In the genomic region with DNA sequence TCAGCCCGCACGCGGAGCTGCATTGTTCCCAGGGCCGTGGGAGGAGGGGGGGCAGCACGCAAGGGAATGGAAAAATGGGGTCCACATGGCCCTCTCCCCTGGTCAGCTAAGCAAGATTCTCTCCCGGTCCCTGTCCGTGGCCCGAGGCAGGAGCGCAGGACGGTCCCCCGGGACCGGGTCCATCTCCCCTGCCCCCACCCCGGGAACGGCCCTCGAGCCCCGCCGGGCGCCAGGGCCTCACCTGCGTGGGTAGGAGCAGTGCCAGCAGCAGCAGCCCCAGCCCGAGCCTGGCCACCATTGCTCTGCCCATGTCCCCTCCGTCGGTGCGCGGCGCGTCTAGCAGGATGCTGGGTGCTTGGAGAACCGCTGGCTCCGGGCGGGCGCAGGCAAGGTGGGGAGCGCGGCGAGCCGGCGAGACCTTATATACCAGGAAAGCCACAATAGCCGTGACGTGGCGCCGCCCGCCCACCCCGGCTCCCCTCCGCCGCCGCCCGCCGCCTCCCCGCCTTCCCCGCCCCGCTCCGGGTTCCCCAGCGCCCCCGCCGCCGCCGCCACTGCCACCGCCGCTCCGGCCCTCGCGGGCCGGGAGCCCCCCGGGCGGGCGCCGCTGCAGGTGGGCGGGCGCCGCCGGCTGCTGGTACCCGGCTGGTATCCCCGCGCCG, we compare ENCODE assay signal across 8 cellular contexts. TPM values are rescaled to one million over a fixed set of nuclear protein-coding genes. Genes with fewer than 3 reads are reported as not detected.
DNase-seq lines count a peak whose midpoint lies in the region; ATAC-seq and TF ChIP-seq lines count a peak whose summit lies in the region.

A gene with protein sequence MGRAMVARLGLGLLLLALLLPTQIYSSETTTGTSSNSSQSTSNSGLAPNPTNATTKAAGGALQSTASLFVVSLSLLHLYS (minus strand): TSS at position 393 of the 662 bp plus-strand sequence. CDS start 83 bp downstream, at position 310.

- peak within 1 kb of the TSS; percentile 48; the same call in 1 of the 2 replicates for H2AFZ ChIP-seq in MM.1S (ENCODE audit: low read length)

- no peaks in the 10 kb centered on the region for H3F3A ChIP-seq in MM.1S (ENCODE audit: insufficient read depth, low read length)

- peaks cover 38% of the 10 kb centered on the region for H3K27me3 Mint-ChIP-seq in neural crest cell (ENCODE audit: low read depth)

- H3K9me3 Mint-ChIP-seq in neural crest cell, result no peaks in the 10 kb centered on the region

- H3K4me3 ChIP-seq in MM.1S (ENCODE audit: low read length) (peak within 1 kb of the TSS; percentile 59; the same call in 1 of the 2 replicates), esophagus muscularis mucosa (peak within 1 kb of the TSS; percentile 52 to 60 (median 56))

- WGBS in esophagus muscularis mucosa, result 0% methylated on average over 9 of the region's 73 CpGs

- peaks cover 30% of the 10 kb centered on the region for H3K4me1 Mint-ChIP-seq in neural crest cell

- no peak for TF ChIP-seq POLR2A in esophagus muscularis mucosa (IDR thresholded peaks at IDR 0.05; ENCODE audit: low read depth)

- no peak within 1 kb of the TSS for H3K27ac ChIP-seq in MM.1S (ENCODE audit: low read length)
- peak within 1 kb of the TSS; percentile 93 for H3K27ac ChIP-seq in VCaP
- H3K27ac ChIP-seq in esophagus muscularis mucosa (replicated peaks in 1 of 4), result no peak within 1 kb of the TSS

- no peaks in the 10 kb centered on the region for H3K9me2 ChIP-seq in MM.1S (replicated peaks; ENCODE audit: insufficient read depth, low read length)

- H3K9me3 ChIP-seq in MM.1S (replicated peaks; ENCODE audit: insufficient read depth, low read length) (no peaks in the 10 kb centered on the region), esophagus muscularis mucosa (no peaks in the 10 kb centered on the region)

- TF ChIP-seq CTCF in MM.1S (IDR thresholded peaks at IDR 0.05; ENCODE audit: low read length) (no peak), VCaP (conservative IDR thresholded peaks at IDR 0.05) (no peak), esophagus muscularis mucosa (IDR thresholded peaks at IDR 0.05) (no peak), neural crest cell (conservative IDR thresholded peaks at IDR 0.05) (no peak)

- H3K27me3 ChIP-seq in MM.1S (replicated peaks; ENCODE audit: insufficient read depth, low read length) (peaks cover 39% of the 10 kb centered on the region), esophagus muscularis mucosa (peaks cover 0 to 78% (median 32%) of the 10 kb centered on the region in 4 donors)

- peaks cover 18% of the 10 kb centered on the region for H3K36me3 Mint-ChIP-seq in neural crest cell (ENCODE audit: low read depth)

- intact Hi-C loops in esophagus muscularis mucosa (cut with DNase I), result loop anchor here (10.0 kb wide), 1 partner anchor 530 kb away; no protein-coding TSS in a partner anchor

- DNase-seq in COR-L47 (lab: John Stamatoyannopoulos, UW), result peak; percentile 55
- DNase-seq in MM.1S, result no peak
- DNase-seq in esophagus muscularis mucosa (ENCODE audit: extremely low spot score), result no peak
- peak; percentile 81 for DNase-seq in neural crest cell (ENCODE audit: low read depth, low spot score)
- no peak for DNase-seq in DMS114 treated with DMSO at 0.1 percent for 48 hours (lab: John Stamatoyannopoulos, UW; ENCODE audit: unreplicated experiment)

- H3K36me3 ChIP-seq in MM.1S (replicated peaks; ENCODE audit: insufficient read depth, low read length), result no peaks in the 10 kb centered on the region
- H3K36me3 ChIP-seq in esophagus muscularis mucosa, result no peaks in the 10 kb centered on the region

- H3K4me2 ChIP-seq in MM.1S (ENCODE audit: low read depth, low read length), result peak within 1 kb of the TSS; percentile 84

- H3K4me1 ChIP-seq in MM.1S (ENCODE audit: low read length) (no peaks in the 10 kb centered on the region), esophagus muscularis mucosa (peaks cover 17 to 29% (median 28%) of the 10 kb centered on the region in 4 donors)

- no peak for TF ChIP-seq EP300 in esophagus muscularis mucosa (IDR thresholded peaks at IDR 0.05)

- no peaks in the 10 kb centered on the region for H3K79me2 ChIP-seq in MM.1S (ENCODE audit: low read length)

- H3K27ac Mint-ChIP-seq in neural crest cell (ENCODE audit: unreplicated experiment), result peak within 1 kb of the TSS; percentile 98

- H3K9ac ChIP-seq in MM.1S (ENCODE audit: low read length), result no peak within 1 kb of the TSS

- peak within 1 kb of the TSS; percentile 98 for H3K4me3 Mint-ChIP-seq in neural crest cell

- no peaks in the 10 kb centered on the region for H4K20me1 ChIP-seq in MM.1S (ENCODE audit: insufficient read depth, low read length)

- ATAC-seq in GM21390 (IDR thresholded peaks at IDR 0.05; ENCODE audit: unreplicated experiment) (peak; percentile 33), HG02798 (IDR thresholded peaks at IDR 0.05; ENCODE audit: poor library complexity, unreplicated experiment) (no peak)

RNA-seq across cellular contexts. Expression of the gene that starts here (rescaled TPM):
- total RNA-seq in esophagus muscularis mucosa, result 10 to 100 TPM in 1 of 4 donors, 1 to 10 TPM in 3; 1.1 to 10.4 (median 2.2) TPM
- total RNA-seq in neural crest cell, result 333 and 352 TPM in 2 replicates

Comparison
In these comparisons a context has a peak if more than half of its experiments do, and no peak if none do; other contexts are left out.
1. RNA of the gene that starts here (total RNA-seq): 333 to 352 TPM in neural crest cell; 1.1 to 10.4 TPM in esophagus muscularis mucosa; every median in the first group is over 10 times any median in the second.
2. DNase-seq: peak in COR-L47 (single experiment) and neural crest cell (single experiment); none in MM.1S (single experiment), esophagus muscularis mucosa (single experiment) and DMS114 treated with DMSO at 0.1 percent for 48 hours (single experiment).